In the genomic region with DNA sequence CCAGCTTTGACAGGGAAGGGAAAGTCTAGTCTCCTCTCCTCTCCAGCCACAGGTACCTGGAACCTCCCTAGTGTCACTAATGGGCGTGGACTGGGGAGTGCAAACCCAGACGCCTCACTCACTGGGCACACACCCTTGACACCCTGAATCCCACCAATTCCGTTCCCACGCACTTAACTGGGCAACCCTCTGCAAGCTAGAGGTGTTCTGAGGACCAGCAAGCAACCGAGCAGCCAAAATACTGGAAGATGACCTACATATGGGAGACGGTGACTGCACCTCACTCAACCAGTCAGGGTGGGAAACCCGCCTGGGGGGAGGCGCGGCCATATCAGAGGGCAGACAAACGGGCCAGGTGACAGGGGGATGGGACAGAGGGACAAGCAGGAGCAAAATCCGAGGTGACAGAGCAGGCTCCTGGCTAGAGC, we compare ENCODE assay signal across 8 cellular contexts. TPM values are rescaled to one million over a fixed set of nuclear protein-coding genes. Genes with fewer than 3 reads are reported as not detected.
DNase-seq lines count a peak whose midpoint lies in the region; ATAC-seq and TF ChIP-seq lines count a peak whose summit lies in the region.

No MANE protein-coding gene starts in this region.

- peaks cover 22 to 42% (median 35%) of the 10 kb centered on the region in 4 donors for H3K4me1 Mint-ChIP-seq in naive thymus-derived CD8-positive, alpha-beta T cell

- peak overlapping the region; percentile 36; the same call in 1 of the 2 replicates for H2AFZ ChIP-seq in PC-3 (ENCODE audit: low read length)

- H3F3A ChIP-seq in PC-3 (ENCODE audit: low read length, unreplicated experiment): no peaks in the 10 kb centered on the region

- no peaks in the 10 kb centered on the region for H3K9me3 ChIP-seq in PC-3 (ENCODE audit: low read length)

- H3K9ac ChIP-seq in PC-3 (ENCODE audit: low read length): peak overlapping the region; percentile 83

- H4K20me1 ChIP-seq in PC-3 (ENCODE audit: low read length): peaks cover 14% of the 10 kb centered on the region; the same call in 1 of the 2 replicates

- peak overlapping the region; percentile 93 to 100 (median 99) for H3K4me3 Mint-ChIP-seq in naive thymus-derived CD8-positive, alpha-beta T cell

- H3K27ac Mint-ChIP-seq in naive thymus-derived CD8-positive, alpha-beta T cell: peak overlapping the region; percentile 96 to 100 (median 100)

- H3K27ac ChIP-seq in C4-2B: peak overlapping the region; percentile 80
- no peak overlapping the region for H3K27ac ChIP-seq in PC-3 (ENCODE audit: low read length)

- H3K4me3 ChIP-seq in PC-3 (ENCODE audit: low read length) (peak overlapping the region; percentile 82), choroid plexus epithelial cell (ENCODE audit: low read depth, low read length) (peak overlapping the region; percentile 88)

- peaks cover 8% of the 10 kb centered on the region for H3K4me1 ChIP-seq in PC-3 (ENCODE audit: insufficient read depth, low read length)

- intact Hi-C loops in PC-3 (cut with micrococcal nuclease): no loop called here

- DNase-seq in PC-3: no peak
- no peak for DNase-seq in choroid plexus epithelial cell (ENCODE audit: low read depth)
- peak in 4 of 10 donors; percentile 35 to 60 (median 46) for DNase-seq in naive thymus-derived CD8-positive, alpha-beta T cell
- DNase-seq in middle frontal gyrus (ENCODE audit: extremely low spot score, low spot score): no peak

- no peaks in the 10 kb centered on the region for H3K9me2 ChIP-seq in PC-3 (replicated peaks; ENCODE audit: low read length)

- H3K27me3 ChIP-seq in PC-3 (ENCODE audit: low read length): no peaks in the 10 kb centered on the region

- CTCF ChIA-PET in PC-3 (lab: Charles Lee): interaction anchor here (0.6 kb wide), 1 partner anchor 39 kb away, joined by 3 read pairs; no protein-coding TSS in a partner anchor

- POLR2A ChIA-PET in PC-3 (lab: Charles Lee; ENCODE audit: unreplicated experiment): no interaction called here
- POLR2A ChIA-PET in naive thymus-derived CD8-positive, alpha-beta T cell (lab: Charles Lee): interaction anchor here (1.0 to 8.7 kb wide), 8 partner anchors 8 to 615 kb away, joined by 3 to 113 read pairs (median 10); partner anchors contain the start of gene CIRBP

- ATAC-seq in PC-3 (peak; percentile 32), GM19324 (IDR thresholded peaks at IDR 0.05; ENCODE audit: low FRiP score, unreplicated experiment) (no peak), HG03457 (IDR thresholded peaks at IDR 0.05; ENCODE audit: unreplicated experiment) (no peak), HG02884 (IDR thresholded peaks at IDR 0.05; ENCODE audit: unreplicated experiment) (no peak)
- ATAC-seq in naive thymus-derived CD8-positive, alpha-beta T cell: peak; percentile 6 to 9

- H3K27me3 Mint-ChIP-seq in naive thymus-derived CD8-positive, alpha-beta T cell: no peaks in the 10 kb centered on the region

- peaks cover 3 to 7% (median 6%) of the 10 kb centered on the region in 3 donors for H3K36me3 Mint-ChIP-seq in naive thymus-derived CD8-positive, alpha-beta T cell

- TF ChIP-seq CTCF in C4-2B (conservative IDR thresholded peaks at IDR 0.05) (no peak), PC-3 (conservative IDR thresholded peaks at IDR 0.05; ENCODE audit: low read depth, low read length) (no peak), choroid plexus epithelial cell (conservative IDR thresholded peaks at IDR 0.05; ENCODE audit: low read depth, low read length) (no peak)

- H3K4me2 ChIP-seq in PC-3 (ENCODE audit: low read length): peak overlapping the region; percentile 100

- BruUV-seq in PC-3 (replicated peaks; lab: Mats Ljungman, UMichigan): TSS peak; percentile 57

- H3K36me3 ChIP-seq in PC-3 (ENCODE audit: low read depth, low read length): no peaks in the 10 kb centered on the region

- H3K9me3 Mint-ChIP-seq in naive thymus-derived CD8-positive, alpha-beta T cell: peaks cover 0 to 2% (median 0%) of the 10 kb centered on the region in 9 donors

- H3K79me2 ChIP-seq in PC-3 (ENCODE audit: low read length): peaks cover 33% of the 10 kb centered on the region

RNA-seq across cellular contexts. Expression of gene ABHD17A, which starts 1.0 kb away (rescaled TPM):
- 101 and 102 TPM in 2 replicates for total RNA-seq in PC-3 (2014; rRNA removed)
- 100 to 1,000 TPM; 106 to 109 TPM for total RNA-seq in naive thymus-derived CD8-positive, alpha-beta T cell
- polyA plus RNA-seq in naive thymus-derived CD8-positive, alpha-beta T cell: 100 to 1,000 TPM; 153 to 207 (median 155) TPM

RNA-seq across cellular contexts. Expression of gene ADAT3, which starts 20.9 kb away (rescaled TPM):
- 8.4 and 10.3 TPM in 2 replicates for total RNA-seq in PC-3 (2014; rRNA removed)
- total RNA-seq in naive thymus-derived CD8-positive, alpha-beta T cell: 1 to 10 TPM; 4.2 to 4.5 TPM
- 1 to 10 TPM; 1.9 to 3.6 (median 3.6) TPM for polyA plus RNA-seq in naive thymus-derived CD8-positive, alpha-beta T cell

RNA-seq across cellular contexts. Expression of gene SCAMP4, which starts 20.9 kb away (rescaled TPM):
- total RNA-seq in PC-3 (2014; rRNA removed): 61.5 and 73.7 TPM in 2 replicates
- 10 to 100 TPM; 20.7 to 23.4 TPM for total RNA-seq in naive thymus-derived CD8-positive, alpha-beta T cell
- 10 to 100 TPM; 12.1 to 15.5 (median 12.5) TPM for polyA plus RNA-seq in naive thymus-derived CD8-positive, alpha-beta T cell

RNA-seq across cellular contexts. Expression of gene KLF16, which starts 20.9 kb away (rescaled TPM):
- total RNA-seq in PC-3 (2014; rRNA removed): 15.1 and 20.9 TPM in 2 replicates
- 10 to 100 TPM; 18.5 to 19.9 TPM for total RNA-seq in naive thymus-derived CD8-positive, alpha-beta T cell
- under 1 TPM; 0.23 to 0.84 (median 0.36) TPM for polyA plus RNA-seq in naive thymus-derived CD8-positive, alpha-beta T cell

RNA-seq across cellular contexts. Expression of gene REXO1, which starts 36.0 kb away (rescaled TPM):
- total RNA-seq in PC-3 (2014; rRNA removed): 21.4 and 24.3 TPM in 2 replicates
- total RNA-seq in naive thymus-derived CD8-positive, alpha-beta T cell: 10 to 100 TPM; 78.1 to 86.2 TPM
- 1 to 10 TPM; 2.7 to 6.8 (median 3.1) TPM for polyA plus RNA-seq in naive thymus-derived CD8-positive, alpha-beta T cell

Comparison
In these comparisons a context has a peak if more than half of its experiments do, and no peak if none do; other contexts are left out.
1. ATAC-seq: peak in PC-3 (single experiment) and naive thymus-derived CD8-positive, alpha-beta T cell (2 of 2); none in GM19324 (single experiment), HG03457 (single experiment) and HG02884 (single experiment).